Comparison of ENCODE assay signal across 1 cellular context in genomic region chr4:38967260-38968095, GRCh38.
TF ChIP-seq lines count a peak whose summit lies in the region.

No MANE protein-coding gene starts in this region.

TF ChIP-seq in K562, 482 proteins besides CTCF, POLR2A, EP300 and RAD21 (continued from another document and continues in another):
- TF ChIP-seq CCNT2 (IDR thresholded peaks at IDR 0.05; ENCODE audit: borderline replicate concordance, extremely low read depth, insufficient read length, low read depth, low read length) (no peak), ZNF512 (tag; IDR thresholded peaks at IDR 0.05) (no peak), SRSF3 (IDR thresholded peaks at IDR 0.05; ENCODE audit: insufficient read depth, low read length) (no peak), SIRT6 (IDR thresholded peaks at IDR 0.05; ENCODE audit: low read depth, low read length) (no peak), GMEB1 (CRISPR knock-in tag; IDR thresholded peaks at IDR 0.05) (no peak), ZNF395 (CRISPR knock-in tag; IDR thresholded peaks at IDR 0.05) (peak; percentile 82; the same call in 1 of the 2 replicates), ZBTB12 (CRISPR knock-in tag; IDR thresholded peaks at IDR 0.05) (no peak), NCOA2 (IDR thresholded peaks at IDR 0.05; ENCODE audit: partially characterized antibody in 2 of 2) (no peak), SLC30A9 (CRISPR knock-in tag; IDR thresholded peaks at IDR 0.05) (no peak), OTX1 (CRISPR knock-in tag; IDR thresholded peaks at IDR 0.05) (no peak), ZNF740 (CRISPR knock-in tag; IDR thresholded peaks at IDR 0.05) (no peak), ZNF740 (tag; IDR thresholded peaks at IDR 0.05) (no peak; a peak in 1 of 4 replicates), ZNF263 (CRISPR knock-in tag; IDR thresholded peaks at IDR 0.05; ENCODE audit: borderline replicate concordance) (no peak), ELF4 (CRISPR knock-in tag; IDR thresholded peaks at IDR 0.05) (no peak), RFX1 (IDR thresholded peaks at IDR 0.05) (no peak), HNRNPH1 (optimal IDR thresholded peaks at IDR 0.05; ENCODE audit: low read depth, low read length) (no peak), ZNF780A (CRISPR knock-in tag; IDR thresholded peaks at IDR 0.05) (no peak), CCAR2 (IDR thresholded peaks at IDR 0.05; ENCODE audit: low read depth, low read length) (no peak), ZNF436 (CRISPR knock-in tag; IDR thresholded peaks at IDR 0.05) (no peak), USF1 (CRISPR knock-in tag; IDR thresholded peaks at IDR 0.05) (no peak), EHMT2 (IDR thresholded peaks at IDR 0.05) (no peak; the same call in 1 of the 2 replicates), NFYB (IDR thresholded peaks at IDR 0.05; ENCODE audit: extremely low read depth, insufficient read length) (no peak), HNRNPK (IDR thresholded peaks at IDR 0.05; ENCODE audit: low read depth, low read length, poor library complexity, severe bottlenecking) (no peak), ZNF592 (IDR thresholded peaks at IDR 0.05) (peak; percentile 75; the same call in 1 of the 2 replicates), ZBTB34 (CRISPR knock-in tag; IDR thresholded peaks at IDR 0.05) (no peak), MXD1 (CRISPR knock-in tag; IDR thresholded peaks at IDR 0.05; ENCODE audit: borderline replicate concordance, poor library complexity, severe bottlenecking) (no peak), ASH1L (IDR thresholded peaks at IDR 0.05; ENCODE audit: borderline replicate concordance, low read depth, partially characterized antibody) (no peak), ETV5 (CRISPR knock-in tag; IDR thresholded peaks at IDR 0.05; ENCODE audit: low read depth) (no peak), ZKSCAN1 (IDR thresholded peaks at IDR 0.05; ENCODE audit: low read depth, low read length) (no peak), ZMIZ1 (IDR thresholded peaks at IDR 0.05; ENCODE audit: low read depth in 2 of 2, low read length in 2 of 2) (no peak), TAL1 (IDR thresholded peaks at IDR 0.05) (no peak), MED1 (CRISPR knock-in tag; IDR thresholded peaks at IDR 0.05; ENCODE audit: borderline replicate concordance) (no peak), MLLT1 (IDR thresholded peaks at IDR 0.05) (no peak), ZNF184 (CRISPR knock-in tag; IDR thresholded peaks at IDR 0.05) (no peak), ZNF143 (CRISPR knock-in tag; IDR thresholded peaks at IDR 0.05) (no peak), PTBP1 (IDR thresholded peaks at IDR 0.05; ENCODE audit: low read depth, low read length) (no peak), NFIC (IDR thresholded peaks at IDR 0.05) (no peak), ZFP36 (IDR thresholded peaks at IDR 0.05; ENCODE audit: low read depth, low read length, partially characterized antibody) (no peak), ZNF277 (CRISPR knock-in tag; IDR thresholded peaks at IDR 0.05; ENCODE audit: borderline replicate concordance) (no peak)
